8 cellular contexts compared by ENCODE assay signal in genomic region chr12:95073698-95074520, GRCh38. TPM values are rescaled to one million over a fixed set of nuclear protein-coding genes. Genes with fewer than 3 reads are reported as not detected.
DNase-seq lines count a peak whose midpoint lies in the region; ATAC-seq and TF ChIP-seq lines count a peak whose summit lies in the region.

No MANE protein-coding gene starts in this region.

- H3K27me3 ChIP-seq in Panc1 (ENCODE audit: control insufficient read depth, insufficient read depth, low read length) (no peaks in the 10 kb centered on the region), esophagus (ENCODE audit: control insufficient read depth in 1 of 2, insufficient read depth in 2 of 2, low read length in 2 of 2) (no peaks in the 10 kb centered on the region)

- 59 to 61% methylated on average over 23 of the region's 23 CpGs for WGBS in esophagus, 2 donors

- peaks cover 11% of the 10 kb centered on the region for H3K4me1 ChIP-seq in Panc1 (ENCODE audit: control insufficient read depth, insufficient read depth, low read length)
- H3K4me1 ChIP-seq in esophagus (ENCODE audit: control insufficient read depth in 2 of 2, insufficient read depth in 2 of 2, low read length in 1 of 2), result no peaks in the 10 kb centered on the region

- POLR2A ChIA-PET in Panc1 (lab: Charles Lee), result interaction anchor here (0.7 kb wide), 2 partner anchors 176 to 760 kb away, joined by 3 to 8 read pairs; no protein-coding TSS in a partner anchor

- intact Hi-C loops in Panc1 (cut with micrococcal nuclease; ENCODE audit: unreplicated experiment), result no loop called here

- CTCF ChIA-PET in Panc1 (lab: Charles Lee), result interaction anchor here (0.7 kb wide), 1 partner anchor 435 kb away, joined by 9 read pairs; no protein-coding TSS in a partner anchor

- BruUV-seq in Panc1 (replicated peaks; lab: Mats Ljungman, UMichigan), result TSS peak; percentile 69

- in situ Hi-C loops in Panc1 (cut with HindIII; ENCODE audit: low pct_unique_long_range_greater_than_20kb, low sequenced_read_pairs), result no loop called here

- H3K9me3 ChIP-seq in Panc1 (ENCODE audit: control insufficient read depth, insufficient read depth, low read depth, low read length) (no peaks in the 10 kb centered on the region), esophagus (ENCODE audit: control insufficient read depth in 2 of 2, insufficient read depth in 1 of 2, low read depth in 1 of 2, low read length in 1 of 2) (no peaks in the 10 kb centered on the region)

- H3K4me3 ChIP-seq in Panc1 (ENCODE audit: low read depth in 2 of 2, low read length in 2 of 2) (peak overlapping the region; percentile 79 to 96), esophagus (ENCODE audit: low read depth in 1 of 2, low read length in 2 of 2) (peak overlapping the region; percentile 73 to 90), retinal pigment epithelial cell (ENCODE audit: low read length) (peak overlapping the region; percentile 92)

- TF ChIP-seq CTCF in GM12872 (IDR thresholded peaks at IDR 0.05; ENCODE audit: insufficient read depth, low read depth, low read length) (peak; percentile 87), Panc1 (IDR thresholded peaks at IDR 0.05) (peak; percentile 96), retinal pigment epithelial cell (conservative IDR thresholded peaks at IDR 0.05; ENCODE audit: low read depth, low read length) (peak; percentile 91)

- ATAC-seq in Panc1, result no peak
- ATAC-seq in HG03521 (IDR thresholded peaks at IDR 0.05; ENCODE audit: unreplicated experiment), result no peak

- DNase-seq in Panc1 (ENCODE audit: low read depth, low spot score) (no peak), retinal pigment epithelial cell (ENCODE audit: low read depth) (no peak), RKO (ENCODE audit: low spot score) (no peak)
- no peak for DNase-seq in effector CD8-positive, alpha-beta T cell (lab: John Stamatoyannopoulos, UW)
- DNase-seq in NK-92 treated with Interleukin-12 subunit alpha and Interleukin-12 subunit beta, amount 100 ng/mL, for 24 hours (lab: John Stamatoyannopoulos, UW), result no peak

- H3K27ac ChIP-seq in Panc1 (ENCODE audit: low read length) (peak overlapping the region; percentile 97), esophagus (ENCODE audit: low read depth in 2 of 2, low read length in 1 of 2) (peak overlapping the region in 1 of 2 donors; percentile 82)

- H3K36me3 ChIP-seq in Panc1 (ENCODE audit: control insufficient read depth, insufficient read depth, low read length) (no peaks in the 10 kb centered on the region; the same call in 1 of the 2 replicates), esophagus (ENCODE audit: control insufficient read depth in 2 of 2, insufficient read depth in 2 of 2, low read length in 1 of 2) (no peaks in the 10 kb centered on the region)

RNA-seq across cellular contexts. Expression of gene NR2C1, which starts 0.5 kb away (rescaled TPM):
- 84.6 TPM for total RNA-seq in Panc1 (2021; ENCODE audit: unreplicated experiment)
- 45.8 TPM for polyA plus RNA-seq in Panc1 (2012; ENCODE audit: insufficient read length)
- 10 to 100 TPM; 10.1 to 28.7 TPM for polyA plus RNA-seq in esophagus
